Comparison of ENCODE assay signal across 1 cellular context in genomic region chr17:49633250-49633649, GRCh38.
A peak's percentile ranks its signal among the peaks of the same experiment; 100 is the strongest.
TF ChIP-seq lines count a peak whose summit lies in the region.

No MANE protein-coding gene starts in this region.

TF ChIP-seq in HepG2, 621 proteins besides CTCF, POLR2A, EP300 and RAD21:
- TF ChIP-seq HDAC6 (IDR thresholded peaks at IDR 0.05; ENCODE audit: low read depth, low read length) (no peak), KDM1A (CRISPR knock-in tag; IDR thresholded peaks at IDR 0.05) (no peak), GTF2F1 (IDR thresholded peaks at IDR 0.05; ENCODE audit: low read length) (no peak), SALL1 (CRISPR knock-in tag; IDR thresholded peaks at IDR 0.05) (no peak), ZNF510 (CRISPR knock-in tag; IDR thresholded peaks at IDR 0.05; ENCODE audit: low read depth) (no peak), KLF13 (CRISPR knock-in tag; IDR thresholded peaks at IDR 0.05) (no peak), ZNF766 (CRISPR knock-in tag; IDR thresholded peaks at IDR 0.05; ENCODE audit: borderline replicate concordance) (no peak), ZNF713 (CRISPR knock-in tag; IDR thresholded peaks at IDR 0.05) (no peak), ZNF598 (CRISPR knock-in tag; IDR thresholded peaks at IDR 0.05; ENCODE audit: borderline replicate concordance) (no peak), NFKBIZ (CRISPR knock-in tag; IDR thresholded peaks at IDR 0.05) (no peak), ETS1 (CRISPR knock-in tag; IDR thresholded peaks at IDR 0.05) (no peak), YY1 (IDR thresholded peaks at IDR 0.05; ENCODE audit: insufficient read depth, insufficient replicate concordance, low read depth, low read length) (no peak), ZNF180 (CRISPR knock-in tag; IDR thresholded peaks at IDR 0.05; ENCODE audit: borderline replicate concordance, low read depth) (no peak), ZNF777 (CRISPR knock-in tag; IDR thresholded peaks at IDR 0.05) (no peak), FOSL1 (CRISPR knock-in tag; IDR thresholded peaks at IDR 0.05; ENCODE audit: borderline replicate concordance) (no peak), RARA (CRISPR knock-in tag; IDR thresholded peaks at IDR 0.05) (peak; percentile 74), SUZ12 (IDR thresholded peaks at IDR 0.05; ENCODE audit: low read depth, low read length) (no peak), CEBPG (CRISPR knock-in tag; IDR thresholded peaks at IDR 0.05) (no peak), IKZF5 (CRISPR knock-in tag; IDR thresholded peaks at IDR 0.05) (no peak), MAFK (conservative IDR thresholded peaks at IDR 0.05 in 1 of 2, IDR thresholded peaks at IDR 0.05 in 1 of 2; ENCODE audit: low read length in 2 of 2) (peak; percentile 62 to 70), ZNF282 (IDR thresholded peaks at IDR 0.05; ENCODE audit: partially characterized antibody) (no peak), MAFF (IDR thresholded peaks at IDR 0.05; ENCODE audit: low read depth, low read length) (peak; percentile 71), RELA (CRISPR knock-in tag; IDR thresholded peaks at IDR 0.05) (no peak), SOX5 (CRISPR knock-in tag; IDR thresholded peaks at IDR 0.05; ENCODE audit: borderline replicate concordance) (no peak), IRX3 (CRISPR knock-in tag; IDR thresholded peaks at IDR 0.05; ENCODE audit: borderline replicate concordance, low read depth) (no peak), SMAD3 (CRISPR knock-in tag; IDR thresholded peaks at IDR 0.05) (no peak), ZNF484 (CRISPR knock-in tag; IDR thresholded peaks at IDR 0.05; ENCODE audit: borderline replicate concordance, low read depth) (no peak), ZNF660 (CRISPR knock-in tag; IDR thresholded peaks at IDR 0.05; ENCODE audit: borderline replicate concordance, low read depth) (no peak), HNRNPK (IDR thresholded peaks at IDR 0.05; ENCODE audit: low read depth, low read length, poor library complexity, severe bottlenecking) (no peak), DMAP1 (CRISPR knock-in tag; IDR thresholded peaks at IDR 0.05) (no peak), HMG20B (CRISPR knock-in tag; conservative IDR thresholded peaks at IDR 0.05) (no peak), RXRB (CRISPR knock-in tag; IDR thresholded peaks at IDR 0.05; ENCODE audit: borderline replicate concordance) (peak; percentile 65; the same call in 1 of the 2 replicates), SP4 (CRISPR knock-in tag; IDR thresholded peaks at IDR 0.05) (no peak), MAF1 (CRISPR knock-in tag; IDR thresholded peaks at IDR 0.05; ENCODE audit: borderline replicate concordance) (no peak), ZFP36L2 (CRISPR knock-in tag; IDR thresholded peaks at IDR 0.05) (no peak), HNF4A (CRISPR knock-in tag; IDR thresholded peaks at IDR 0.05) (peak; percentile 47; the same call in 1 of the 2 replicates), ELF4 (CRISPR knock-in tag; IDR thresholded peaks at IDR 0.05; ENCODE audit: borderline replicate concordance) (no peak), SAP130 (CRISPR knock-in tag; IDR thresholded peaks at IDR 0.05; ENCODE audit: low read depth) (peak; percentile 20; the same call in 1 of the 2 replicates), ZNF556 (CRISPR knock-in tag; IDR thresholded peaks at IDR 0.05; ENCODE audit: borderline replicate concordance) (no peak), MEF2D (CRISPR knock-in tag; IDR thresholded peaks at IDR 0.05) (peak; percentile 92)
- TF ChIP-seq, protein P1, sequence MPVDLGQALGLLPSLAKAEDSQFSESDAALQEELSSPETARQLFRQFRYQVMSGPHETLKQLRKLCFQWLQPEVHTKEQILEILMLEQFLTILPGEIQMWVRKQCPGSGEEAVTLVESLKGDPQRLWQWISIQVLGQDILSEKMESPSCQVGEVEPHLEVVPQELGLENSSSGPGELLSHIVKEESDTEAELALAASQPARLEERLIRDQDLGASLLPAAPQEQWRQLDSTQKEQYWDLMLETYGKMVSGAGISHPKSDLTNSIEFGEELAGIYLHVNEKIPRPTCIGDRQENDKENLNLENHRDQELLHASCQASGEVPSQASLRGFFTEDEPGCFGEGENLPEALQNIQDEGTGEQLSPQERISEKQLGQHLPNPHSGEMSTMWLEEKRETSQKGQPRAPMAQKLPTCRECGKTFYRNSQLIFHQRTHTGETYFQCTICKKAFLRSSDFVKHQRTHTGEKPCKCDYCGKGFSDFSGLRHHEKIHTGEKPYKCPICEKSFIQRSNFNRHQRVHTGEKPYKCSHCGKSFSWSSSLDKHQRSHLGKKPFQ (CRISPR knock-in tag; IDR thresholded peaks at IDR 0.05; ENCODE audit: insufficient replicate concordance) = no peak
- TF ChIP-seq, protein P2, sequence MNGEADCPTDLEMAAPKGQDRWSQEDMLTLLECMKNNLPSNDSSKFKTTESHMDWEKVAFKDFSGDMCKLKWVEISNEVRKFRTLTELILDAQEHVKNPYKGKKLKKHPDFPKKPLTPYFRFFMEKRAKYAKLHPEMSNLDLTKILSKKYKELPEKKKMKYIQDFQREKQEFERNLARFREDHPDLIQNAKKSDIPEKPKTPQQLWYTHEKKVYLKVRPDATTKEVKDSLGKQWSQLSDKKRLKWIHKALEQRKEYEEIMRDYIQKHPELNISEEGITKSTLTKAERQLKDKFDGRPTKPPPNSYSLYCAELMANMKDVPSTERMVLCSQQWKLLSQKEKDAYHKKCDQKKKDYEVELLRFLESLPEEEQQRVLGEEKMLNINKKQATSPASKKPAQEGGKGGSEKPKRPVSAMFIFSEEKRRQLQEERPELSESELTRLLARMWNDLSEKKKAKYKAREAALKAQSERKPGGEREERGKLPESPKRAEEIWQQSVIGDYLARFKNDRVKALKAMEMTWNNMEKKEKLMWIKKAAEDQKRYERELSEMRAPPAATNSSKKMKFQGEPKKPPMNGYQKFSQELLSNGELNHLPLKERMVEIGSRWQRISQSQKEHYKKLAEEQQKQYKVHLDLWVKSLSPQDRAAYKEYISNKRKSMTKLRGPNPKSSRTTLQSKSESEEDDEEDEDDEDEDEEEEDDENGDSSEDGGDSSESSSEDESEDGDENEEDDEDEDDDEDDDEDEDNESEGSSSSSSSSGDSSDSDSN (CRISPR knock-in tag; IDR thresholded peaks at IDR 0.05) = no peak
- TF ChIP-seq, protein P3, sequence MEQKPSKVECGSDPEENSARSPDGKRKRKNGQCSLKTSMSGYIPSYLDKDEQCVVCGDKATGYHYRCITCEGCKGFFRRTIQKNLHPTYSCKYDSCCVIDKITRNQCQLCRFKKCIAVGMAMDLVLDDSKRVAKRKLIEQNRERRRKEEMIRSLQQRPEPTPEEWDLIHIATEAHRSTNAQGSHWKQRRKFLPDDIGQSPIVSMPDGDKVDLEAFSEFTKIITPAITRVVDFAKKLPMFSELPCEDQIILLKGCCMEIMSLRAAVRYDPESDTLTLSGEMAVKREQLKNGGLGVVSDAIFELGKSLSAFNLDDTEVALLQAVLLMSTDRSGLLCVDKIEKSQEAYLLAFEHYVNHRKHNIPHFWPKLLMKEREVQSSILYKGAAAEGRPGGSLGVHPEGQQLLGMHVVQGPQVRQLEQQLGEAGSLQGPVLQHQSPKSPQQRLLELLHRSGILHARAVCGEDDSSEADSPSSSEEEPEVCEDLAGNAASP (CRISPR knock-in tag; IDR thresholded peaks at IDR 0.05; ENCODE audit: borderline replicate concordance) = 0 out of 2 replicates have a peak, but pooled peaks have one; percentile 21
- TF ChIP-seq, protein P4, sequence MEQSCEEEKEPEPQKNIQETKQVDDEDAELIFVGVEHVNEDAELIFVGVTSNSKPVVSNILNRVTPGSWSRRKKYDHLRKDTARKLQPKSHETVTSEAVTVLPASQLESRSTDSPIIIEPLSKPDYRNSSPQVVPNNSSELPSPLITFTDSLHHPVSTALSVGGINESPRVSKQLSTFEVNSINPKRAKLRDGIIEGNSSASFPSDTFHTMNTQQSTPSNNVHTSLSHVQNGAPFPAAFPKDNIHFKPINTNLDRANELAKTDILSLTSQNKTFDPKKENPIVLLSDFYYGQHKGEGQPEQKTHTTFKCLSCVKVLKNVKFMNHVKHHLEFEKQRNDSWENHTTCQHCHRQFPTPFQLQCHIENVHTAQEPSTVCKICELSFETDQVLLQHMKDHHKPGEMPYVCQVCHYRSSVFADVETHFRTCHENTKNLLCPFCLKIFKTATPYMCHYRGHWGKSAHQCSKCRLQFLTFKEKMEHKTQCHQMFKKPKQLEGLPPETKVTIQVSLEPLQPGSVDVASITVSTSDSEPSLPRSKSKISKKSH (CRISPR knock-in tag; IDR thresholded peaks at IDR 0.05; ENCODE audit: borderline replicate concordance) = no peak
- TF ChIP-seq, protein P5, sequence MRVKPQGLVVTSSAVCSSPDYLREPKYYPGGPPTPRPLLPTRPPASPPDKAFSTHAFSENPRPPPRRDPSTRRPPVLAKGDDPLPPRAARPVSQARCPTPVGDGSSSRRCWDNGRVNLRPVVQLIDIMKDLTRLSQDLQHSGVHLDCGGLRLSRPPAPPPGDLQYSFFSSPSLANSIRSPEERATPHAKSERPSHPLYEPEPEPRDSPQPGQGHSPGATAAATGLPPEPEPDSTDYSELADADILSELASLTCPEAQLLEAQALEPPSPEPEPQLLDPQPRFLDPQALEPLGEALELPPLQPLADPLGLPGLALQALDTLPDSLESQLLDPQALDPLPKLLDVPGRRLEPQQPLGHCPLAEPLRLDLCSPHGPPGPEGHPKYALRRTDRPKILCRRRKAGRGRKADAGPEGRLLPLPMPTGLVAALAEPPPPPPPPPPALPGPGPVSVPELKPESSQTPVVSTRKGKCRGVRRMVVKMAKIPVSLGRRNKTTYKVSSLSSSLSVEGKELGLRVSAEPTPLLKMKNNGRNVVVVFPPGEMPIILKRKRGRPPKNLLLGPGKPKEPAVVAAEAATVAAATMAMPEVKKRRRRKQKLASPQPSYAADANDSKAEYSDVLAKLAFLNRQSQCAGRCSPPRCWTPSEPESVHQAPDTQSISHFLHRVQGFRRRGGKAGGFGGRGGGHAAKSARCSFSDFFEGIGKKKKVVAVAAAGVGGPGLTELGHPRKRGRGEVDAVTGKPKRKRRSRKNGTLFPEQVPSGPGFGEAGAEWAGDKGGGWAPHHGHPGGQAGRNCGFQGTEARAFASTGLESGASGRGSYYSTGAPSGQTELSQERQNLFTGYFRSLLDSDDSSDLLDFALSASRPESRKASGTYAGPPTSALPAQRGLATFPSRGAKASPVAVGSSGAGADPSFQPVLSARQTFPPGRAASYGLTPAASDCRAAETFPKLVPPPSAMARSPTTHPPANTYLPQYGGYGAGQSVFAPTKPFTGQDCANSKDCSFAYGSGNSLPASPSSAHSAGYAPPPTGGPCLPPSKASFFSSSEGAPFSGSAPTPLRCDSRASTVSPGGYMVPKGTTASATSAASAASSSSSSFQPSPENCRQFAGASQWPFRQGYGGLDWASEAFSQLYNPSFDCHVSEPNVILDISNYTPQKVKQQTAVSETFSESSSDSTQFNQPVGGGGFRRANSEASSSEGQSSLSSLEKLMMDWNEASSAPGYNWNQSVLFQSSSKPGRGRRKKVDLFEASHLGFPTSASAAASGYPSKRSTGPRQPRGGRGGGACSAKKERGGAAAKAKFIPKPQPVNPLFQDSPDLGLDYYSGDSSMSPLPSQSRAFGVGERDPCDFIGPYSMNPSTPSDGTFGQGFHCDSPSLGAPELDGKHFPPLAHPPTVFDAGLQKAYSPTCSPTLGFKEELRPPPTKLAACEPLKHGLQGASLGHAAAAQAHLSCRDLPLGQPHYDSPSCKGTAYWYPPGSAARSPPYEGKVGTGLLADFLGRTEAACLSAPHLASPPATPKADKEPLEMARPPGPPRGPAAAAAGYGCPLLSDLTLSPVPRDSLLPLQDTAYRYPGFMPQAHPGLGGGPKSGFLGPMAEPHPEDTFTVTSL (CRISPR knock-in tag; IDR thresholded peaks at IDR 0.05; ENCODE audit: borderline replicate concordance) = no peak
- TF ChIP-seq, protein P6, sequence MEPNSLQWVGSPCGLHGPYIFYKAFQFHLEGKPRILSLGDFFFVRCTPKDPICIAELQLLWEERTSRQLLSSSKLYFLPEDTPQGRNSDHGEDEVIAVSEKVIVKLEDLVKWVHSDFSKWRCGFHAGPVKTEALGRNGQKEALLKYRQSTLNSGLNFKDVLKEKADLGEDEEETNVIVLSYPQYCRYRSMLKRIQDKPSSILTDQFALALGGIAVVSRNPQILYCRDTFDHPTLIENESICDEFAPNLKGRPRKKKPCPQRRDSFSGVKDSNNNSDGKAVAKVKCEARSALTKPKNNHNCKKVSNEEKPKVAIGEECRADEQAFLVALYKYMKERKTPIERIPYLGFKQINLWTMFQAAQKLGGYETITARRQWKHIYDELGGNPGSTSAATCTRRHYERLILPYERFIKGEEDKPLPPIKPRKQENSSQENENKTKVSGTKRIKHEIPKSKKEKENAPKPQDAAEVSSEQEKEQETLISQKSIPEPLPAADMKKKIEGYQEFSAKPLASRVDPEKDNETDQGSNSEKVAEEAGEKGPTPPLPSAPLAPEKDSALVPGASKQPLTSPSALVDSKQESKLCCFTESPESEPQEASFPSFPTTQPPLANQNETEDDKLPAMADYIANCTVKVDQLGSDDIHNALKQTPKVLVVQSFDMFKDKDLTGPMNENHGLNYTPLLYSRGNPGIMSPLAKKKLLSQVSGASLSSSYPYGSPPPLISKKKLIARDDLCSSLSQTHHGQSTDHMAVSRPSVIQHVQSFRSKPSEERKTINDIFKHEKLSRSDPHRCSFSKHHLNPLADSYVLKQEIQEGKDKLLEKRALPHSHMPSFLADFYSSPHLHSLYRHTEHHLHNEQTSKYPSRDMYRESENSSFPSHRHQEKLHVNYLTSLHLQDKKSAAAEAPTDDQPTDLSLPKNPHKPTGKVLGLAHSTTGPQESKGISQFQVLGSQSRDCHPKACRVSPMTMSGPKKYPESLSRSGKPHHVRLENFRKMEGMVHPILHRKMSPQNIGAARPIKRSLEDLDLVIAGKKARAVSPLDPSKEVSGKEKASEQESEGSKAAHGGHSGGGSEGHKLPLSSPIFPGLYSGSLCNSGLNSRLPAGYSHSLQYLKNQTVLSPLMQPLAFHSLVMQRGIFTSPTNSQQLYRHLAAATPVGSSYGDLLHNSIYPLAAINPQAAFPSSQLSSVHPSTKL (CRISPR knock-in tag; IDR thresholded peaks at IDR 0.05) = 0 out of 2 replicates have a peak, but pooled peaks have one; percentile 15
